In genomic region chr3:21654241-21654640, GRCh38 we compare ENCODE assay signal across 23 cellular contexts.
DNase-seq lines count a peak whose midpoint lies in the region; ATAC-seq, FAIRE-seq and TF ChIP-seq lines count a peak whose summit lies in the region.
"Had no signal": no experiment of that assay in that cellular context is flagged by ENCODE, and none has a peak within 500 bp of the region (broad histone marks: within the 10 kb centered on the region; RNA-seq: fewer than 3 reads in every experiment).

No MANE protein-coding gene starts in this region.

- FAIRE-seq in bronchial epithelial cell (lab: Jason Lieb, UNC): no peak
- FAIRE-seq: GM12892, GM18507, H1 had no signal

- H3K9ac ChIP-seq in PC-3 (ENCODE audit: low read length): peak overlapping the region; percentile 21

- BruUV-seq in PC-3 (replicated peaks; lab: Mats Ljungman, UMichigan): TSS peak; percentile 71

- H3K27ac ChIP-seq in PC-3 (ENCODE audit: low read length) (peak overlapping the region; percentile 78), foreskin keratinocyte (peak overlapping the region; percentile 71), tibial artery (no peak overlapping the region)
- H3K27ac ChIP-seq: HL-60 had no signal

- H4K20me1 ChIP-seq in PC-3 (ENCODE audit: low read length): no peaks in the 10 kb centered on the region

- no peaks in the 10 kb centered on the region for H3K9me3 ChIP-seq in PC-3 (ENCODE audit: low read length)
- no peaks in the 10 kb centered on the region for H3K9me3 ChIP-seq in tibial artery
- H3K9me3 ChIP-seq: MG63 had no signal

- H3K79me2 ChIP-seq in PC-3 (ENCODE audit: low read length): no peaks in the 10 kb centered on the region

- no peaks in the 10 kb centered on the region for H3F3A ChIP-seq in PC-3 (ENCODE audit: low read length, unreplicated experiment)

- CTCF ChIA-PET in PC-3 (lab: Charles Lee): no interaction called here

- DNase-seq in A172 (ENCODE audit: low spot score) (peak; percentile 77), PC-3 (peak; percentile 73), bronchial epithelial cell (ENCODE audit: low read depth) (peak; percentile 63), foreskin keratinocyte (peak; percentile 71 to 84), tibial artery (no peak), SHP77 (lab: John Stamatoyannopoulos, UW) (no peak), COLO668 (lab: John Stamatoyannopoulos, UW; ENCODE audit: unreplicated experiment) (no peak)
- DNase-seq: 8988T; Calu3; CD4-positive, alpha-beta memory T cell; DMS53; Karpas-422; MG63; NCI-H1048; NCI-H1436; NCI-H1930; NCI-H345; NCI-H526 had no signal

- H2AFZ ChIP-seq in PC-3 (ENCODE audit: low read length): no peak overlapping the region

- peak overlapping the region; percentile 61 for H3K4me2 ChIP-seq in PC-3 (ENCODE audit: low read length)

- no peaks in the 10 kb centered on the region for H3K36me3 ChIP-seq in PC-3 (ENCODE audit: low read depth, low read length)
- H3K36me3 ChIP-seq in bronchial epithelial cell (ENCODE audit: control insufficient read depth, insufficient read depth, low read length): no peaks in the 10 kb centered on the region
- H3K36me3 ChIP-seq in tibial artery: no peaks in the 10 kb centered on the region
- H3K36me3 ChIP-seq: MG63 had no signal

- no peaks in the 10 kb centered on the region for H3K9me2 ChIP-seq in PC-3 (replicated peaks; ENCODE audit: low read length)

- TF ChIP-seq CTCF in PC-3 (conservative IDR thresholded peaks at IDR 0.05; ENCODE audit: low read depth, low read length) (no peak), bronchial epithelial cell (IDR thresholded peaks at IDR 0.05; ENCODE audit: insufficient read depth, low read length, severe bottlenecking) (no peak), foreskin keratinocyte (conservative IDR thresholded peaks at IDR 0.05) (no peak), tibial artery (IDR thresholded peaks at IDR 0.05) (no peak)

- POLR2A ChIA-PET in PC-3 (lab: Charles Lee; ENCODE audit: unreplicated experiment): interaction anchor here (1.0 kb wide), 1 partner anchor 96 kb away, joined by 3 read pairs; no protein-coding TSS in a partner anchor

- H3K4me1 ChIP-seq in PC-3 (ENCODE audit: insufficient read depth, low read length): peaks cover 22% of the 10 kb centered on the region
- H3K4me1 ChIP-seq in foreskin keratinocyte: peaks cover 19% of the 10 kb centered on the region
- peaks cover 0 to 16% (median 0%) of the 10 kb centered on the region in 4 donors for H3K4me1 ChIP-seq in tibial artery

- no peaks in the 10 kb centered on the region for H3K27me3 ChIP-seq in PC-3 (ENCODE audit: low read length)
- H3K27me3 ChIP-seq in bronchial epithelial cell (ENCODE audit: control insufficient read depth, insufficient read depth, low read length): no peaks in the 10 kb centered on the region
- H3K27me3 ChIP-seq in foreskin keratinocyte: no peaks in the 10 kb centered on the region
- no peaks in the 10 kb centered on the region for H3K27me3 ChIP-seq in tibial artery
- H3K27me3 ChIP-seq: MG63 had no signal

- ATAC-seq in PC-3 (peak; percentile 73), foreskin keratinocyte (peak; percentile 98), HG02852 (IDR thresholded peaks at IDR 0.05; ENCODE audit: unreplicated experiment) (no peak)

- intact Hi-C loops in PC-3 (cut with micrococcal nuclease): no loop called here
- intact Hi-C loops in tibial artery (cut with DNase I; ENCODE audit: low total_unique reads): no loop called here

- H3K4me3 ChIP-seq in PC-3 (ENCODE audit: low read length) (peak overlapping the region; percentile 10; the same call in 1 of the 2 replicates), bronchial epithelial cell (ENCODE audit: low read depth, low read length) (no peak overlapping the region), tibial artery (no peak overlapping the region)
- H3K4me3 ChIP-seq: MG63 had no signal

Comparison
In these comparisons a context has a peak if more than half of its experiments do, and no peak if none do; other contexts are left out.
1. DNase-seq: peak in A172 (single experiment), PC-3 (single experiment), bronchial epithelial cell (single experiment) and foreskin keratinocyte (2 of 2); none in tibial artery (0 of 2), SHP77 (0 of 2) and COLO668 (single experiment).
2. H3K27ac ChIP-seq: peak in PC-3 (single experiment) and foreskin keratinocyte (single experiment); none in tibial artery (0 of 2).